ENCODE assay signal across 1 cellular context in the genomic region with DNA sequence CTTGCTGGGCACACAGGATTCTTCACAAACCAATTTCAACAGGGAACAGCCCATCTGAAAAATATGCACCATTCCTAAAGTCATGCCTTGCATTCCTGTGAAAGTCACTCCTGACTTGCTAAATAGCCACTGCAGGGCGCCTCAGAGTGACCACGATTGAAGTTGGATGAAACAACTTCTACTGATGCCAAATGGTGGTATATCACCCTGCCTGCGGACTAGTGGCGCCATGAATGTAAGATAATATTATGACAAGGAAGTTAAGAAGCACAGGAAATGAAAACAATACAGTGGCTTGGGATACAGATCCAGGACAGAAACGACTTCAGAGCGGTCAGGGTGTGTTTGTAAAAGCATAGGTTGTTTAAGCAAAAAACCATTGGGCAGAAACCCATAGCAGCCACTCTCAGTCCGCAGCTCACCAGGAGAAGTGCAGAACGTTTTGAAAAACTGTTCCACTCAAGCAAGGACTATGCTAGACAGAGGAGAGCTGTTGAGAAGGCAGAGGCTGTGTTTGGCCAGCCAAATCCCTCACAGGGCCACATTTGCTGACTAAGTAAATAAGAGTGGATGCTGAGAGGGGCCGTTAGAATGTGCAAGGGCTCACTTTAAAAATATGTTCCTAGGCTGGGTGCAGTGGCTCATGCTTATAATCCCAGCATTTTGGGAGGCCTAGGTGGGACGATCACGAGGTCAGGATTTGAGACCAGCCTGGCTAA.
TF ChIP-seq lines count a peak whose summit lies in the region.

No MANE protein-coding gene starts in this region.

TF ChIP-seq in K562, 482 proteins besides CTCF, POLR2A, EP300 and RAD21 (continued from another document):
- TF ChIP-seq MAFK (IDR thresholded peaks at IDR 0.05; ENCODE audit: low read length), result peak; percentile 46; the same call in 1 of the 2 replicates
- TF ChIP-seq NFE2L1 (tag; IDR thresholded peaks at IDR 0.05; ENCODE audit: borderline replicate concordance, low read depth), result no peak
- no peak for TF ChIP-seq JUND (IDR thresholded peaks at IDR 0.05; ENCODE audit: borderline replicate concordance, low read depth, low read length)
- TF ChIP-seq JUND (tag; IDR thresholded peaks at IDR 0.05; ENCODE audit: borderline replicate concordance, low read depth, low read length), result no peak
- TF ChIP-seq, protein P1, sequence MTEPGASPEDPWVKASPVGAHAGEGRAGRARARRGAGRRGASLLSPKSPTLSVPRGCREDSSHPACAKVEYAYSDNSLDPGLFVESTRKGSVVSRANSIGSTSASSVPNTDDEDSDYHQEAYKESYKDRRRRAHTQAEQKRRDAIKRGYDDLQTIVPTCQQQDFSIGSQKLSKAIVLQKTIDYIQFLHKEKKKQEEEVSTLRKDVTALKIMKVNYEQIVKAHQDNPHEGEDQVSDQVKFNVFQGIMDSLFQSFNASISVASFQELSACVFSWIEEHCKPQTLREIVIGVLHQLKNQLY (CRISPR knock-in tag; conservative IDR thresholded peaks at IDR 0.05), result no peak
- TF ChIP-seq ZNF316 (IDR thresholded peaks at IDR 0.05), result peak; percentile 77
- TF ChIP-seq NFYB (IDR thresholded peaks at IDR 0.05; ENCODE audit: extremely low read depth, insufficient read length), result no peak
- no peak for TF ChIP-seq HSF4 (CRISPR knock-in tag; IDR thresholded peaks at IDR 0.05; ENCODE audit: borderline replicate concordance)
- no peak for TF ChIP-seq ASH1L (IDR thresholded peaks at IDR 0.05; ENCODE audit: borderline replicate concordance, low read depth, partially characterized antibody)
- no peak for TF ChIP-seq KLF13 (tag; IDR thresholded peaks at IDR 0.05; ENCODE audit: borderline replicate concordance, low read depth)
- TF ChIP-seq MAFF (IDR thresholded peaks at IDR 0.05; ENCODE audit: low read length), result peak; percentile 41; the same call in 1 of the 2 replicates
- no peak for TF ChIP-seq XRCC5 (IDR thresholded peaks at IDR 0.05; ENCODE audit: low read depth, low read length)
- peak; percentile 63 for TF ChIP-seq MAFG (tag; conservative IDR thresholded peaks at IDR 0.05)
- TF ChIP-seq FOXJ2 (tag; IDR thresholded peaks at IDR 0.05), result no peak
- no peak for TF ChIP-seq POLR2AphosphoS5 (IDR thresholded peaks at IDR 0.05; ENCODE audit: control insufficient read depth, insufficient read depth, low read depth, low read length)
- no peak for TF ChIP-seq PCBP1 (IDR thresholded peaks at IDR 0.05; ENCODE audit: low read depth, low read length, poor library complexity, severe bottlenecking)
- TF ChIP-seq HDGF (IDR thresholded peaks at IDR 0.05), result no peak
- no peak for TF ChIP-seq PTRF (tag; IDR thresholded peaks at IDR 0.05)
- TF ChIP-seq E2F5 (CRISPR knock-in tag; IDR thresholded peaks at IDR 0.05), result no peak
- TF ChIP-seq STAT5A (IDR thresholded peaks at IDR 0.05; ENCODE audit: borderline replicate concordance, low read length), result no peak
- TF ChIP-seq CHD7 (IDR thresholded peaks at IDR 0.05; ENCODE audit: low read depth, low read length), result no peak
- TF ChIP-seq BCLAF1 (IDR thresholded peaks at IDR 0.05; ENCODE audit: borderline replicate concordance in 1 of 2, control insufficient read depth in 1 of 2, low read depth in 2 of 2, low read length in 1 of 2), result no peak
